ENCODE assay signal across 8 cellular contexts in genomic region chr7:77415822-77416620, GRCh38. TPM values are rescaled to one million over a fixed set of nuclear protein-coding genes. Genes with fewer than 3 reads are reported as not detected.
DNase-seq lines count a peak whose midpoint lies in the region; ATAC-seq and TF ChIP-seq lines count a peak whose summit lies in the region.

Gene GSAP (minus strand): TSS chr7:77416349. CDS start chr7:77416321, 28 bp downstream.

- ATAC-seq in stimulated activated naive B cell treated with anti-CD40 and anti-IgM and Interleukin-4, amounts not matched to agents 10 μg/mL and 1 μg/mL and 100 μg/mL, for 72 hours (replicated peaks): peak; percentile 58 to 59

- no peak within 1 kb of the TSS for H2BK120ac ChIP-seq in mesendoderm (ENCODE audit: low read depth, low read length)

- H3K4ac ChIP-seq in mesendoderm (ENCODE audit: low read depth, low read length): no peak within 1 kb of the TSS

- H3K27me3 ChIP-seq in HAP-1 (ENCODE audit: low read depth): no peaks in the 10 kb centered on the region
- H3K27me3 ChIP-seq in effector memory CD4-positive, alpha-beta T cell (replicated peaks; ENCODE audit: control insufficient read depth, insufficient read depth, low read length, poor library complexity, severe bottlenecking): no peaks in the 10 kb centered on the region
- H3K27me3 ChIP-seq in mesendoderm (ENCODE audit: insufficient read depth, low read length, poor library complexity): peaks cover 5% of the 10 kb centered on the region

- peak in 1 of 2 experiments; percentile 35 for DNase-seq in HAP-1 (ENCODE audit: low spot score in 2 of 2)
- DNase-seq in NCI-H1105 treated with DMSO at 0.1 percent for 48 hours (lab: John Stamatoyannopoulos, UW): peak; percentile 73
- DNase-seq in activated CD4-positive, alpha-beta memory T cell treated with anti-CD3 and anti-CD28 coated beads, Interleukin-2, amount 10 ng/mL, durations not matched to agents 7 days and 5 days: peak; percentile 59
- DNase-seq in effector memory CD4-positive, alpha-beta T cell: peak; percentile 5 to 41 (median 17)
- DNase-seq in mesendoderm: peak; percentile 19
- peak; percentile 57 for DNase-seq in stimulated activated naive B cell treated with anti-CD40 and anti-IgM and Interleukin-4, amounts not matched to agents 10 μg/mL and 1 μg/mL and 100 μg/mL, for 72 hours
- DNase-seq in H4 (ENCODE audit: low spot score): no peak

- H3K4me3 ChIP-seq in HAP-1 (peak within 1 kb of the TSS; percentile 15), mesendoderm (ENCODE audit: low read length) (peak within 1 kb of the TSS; percentile 15)
- H3K4me3 ChIP-seq in effector memory CD4-positive, alpha-beta T cell (ENCODE audit: insufficient read depth, low read depth, low read length, poor library complexity, severe bottlenecking): peak within 1 kb of the TSS; percentile 88

- peaks cover 28% of the 10 kb centered on the region for H3K4me1 ChIP-seq in HAP-1
- peaks cover 5% of the 10 kb centered on the region for H3K4me1 ChIP-seq in effector memory CD4-positive, alpha-beta T cell (ENCODE audit: control insufficient read depth, insufficient read depth, low read length, poor library complexity, severe bottlenecking)
- H3K4me1 ChIP-seq in mesendoderm (ENCODE audit: control insufficient read depth, low read depth, low read length): no peaks in the 10 kb centered on the region

- H3K23ac ChIP-seq in mesendoderm (ENCODE audit: low read length): peak within 1 kb of the TSS; percentile 26

- H3K9ac ChIP-seq in mesendoderm (ENCODE audit: low read length): peak within 1 kb of the TSS; percentile 44

- peak within 1 kb of the TSS; percentile 18 for H3K27ac Mint-ChIP-seq in activated CD4-positive, alpha-beta memory T cell treated with anti-CD3 and anti-CD28 coated beads, Interleukin-2, amount 10 ng/mL, durations not matched to agents 7 days and 5 days
- H3K27ac Mint-ChIP-seq in stimulated activated naive B cell treated with anti-CD40 and anti-IgM and Interleukin-4, amounts not matched to agents 10 μg/mL and 1 μg/mL and 100 μg/mL, for 72 hours: peak within 1 kb of the TSS; percentile 91

- no peaks in the 10 kb centered on the region for H3K9me3 Mint-ChIP-seq in activated CD4-positive, alpha-beta memory T cell treated with anti-CD3 and anti-CD28 coated beads, Interleukin-2, amount 10 ng/mL, durations not matched to agents 7 days and 5 days
- no peaks in the 10 kb centered on the region for H3K9me3 Mint-ChIP-seq in stimulated activated naive B cell treated with anti-CD40 and anti-IgM and Interleukin-4, amounts not matched to agents 10 μg/mL and 1 μg/mL and 100 μg/mL, for 72 hours

- H3K4me3 Mint-ChIP-seq in activated CD4-positive, alpha-beta memory T cell treated with anti-CD3 and anti-CD28 coated beads, Interleukin-2, amount 10 ng/mL, durations not matched to agents 7 days and 5 days: peak within 1 kb of the TSS; percentile 68
- H3K4me3 Mint-ChIP-seq in stimulated activated naive B cell treated with anti-CD40 and anti-IgM and Interleukin-4, amounts not matched to agents 10 μg/mL and 1 μg/mL and 100 μg/mL, for 72 hours: peak within 1 kb of the TSS; percentile 78 to 86

- peak within 1 kb of the TSS; percentile 58 for H3K4me2 ChIP-seq in mesendoderm (ENCODE audit: low read length)

- no peaks in the 10 kb centered on the region for H3K9me3 ChIP-seq in HAP-1
- no peaks in the 10 kb centered on the region for H3K9me3 ChIP-seq in effector memory CD4-positive, alpha-beta T cell (ENCODE audit: control insufficient read depth, low read length)

- peak; percentile 4 for TF ChIP-seq CTCF in GM12873 (IDR thresholded peaks at IDR 0.05; ENCODE audit: insufficient read depth, low read depth, low read length, missing control alignments)

- H3K36me3 Mint-ChIP-seq in activated CD4-positive, alpha-beta memory T cell treated with anti-CD3 and anti-CD28 coated beads, Interleukin-2, amount 10 ng/mL, durations not matched to agents 7 days and 5 days (ENCODE audit: low read depth): no peaks in the 10 kb centered on the region
- H3K36me3 Mint-ChIP-seq in stimulated activated naive B cell treated with anti-CD40 and anti-IgM and Interleukin-4, amounts not matched to agents 10 μg/mL and 1 μg/mL and 100 μg/mL, for 72 hours: peaks cover 1 to 3% of the 10 kb centered on the region in 2 donors

- POLR2A ChIA-PET in activated CD4-positive, alpha-beta memory T cell treated with anti-CD3 and anti-CD28 coated beads, Interleukin-2, amount 10 ng/mL, durations not matched to agents 7 days and 5 days (lab: Charles Lee): interaction anchor here (0.9 to 6.3 kb wide), 6 partner anchors 9 to 63 kb away, joined by 3 to 30 read pairs (median 3); no protein-coding TSS in a partner anchor

- H4K8ac ChIP-seq in mesendoderm (ENCODE audit: low read depth, low read length): no peak within 1 kb of the TSS

- no peak within 1 kb of the TSS for H4K5ac ChIP-seq in mesendoderm (ENCODE audit: low read length)

- WGBS in mesendoderm (ENCODE audit: extremely low coverage, insufficient coverage, low lambda C conversion rate): no CpG with 5 or more reads among the region's 93 CpGs

- CTCF ChIA-PET in activated CD4-positive, alpha-beta memory T cell treated with anti-CD3 and anti-CD28 coated beads, Interleukin-2, amount 10 ng/mL, durations not matched to agents 7 days and 5 days (lab: Charles Lee): no interaction called here

- no peak within 1 kb of the TSS for H2BK5ac ChIP-seq in mesendoderm (ENCODE audit: low read length)

- peaks cover 30% of the 10 kb centered on the region for H3K4me1 Mint-ChIP-seq in activated CD4-positive, alpha-beta memory T cell treated with anti-CD3 and anti-CD28 coated beads, Interleukin-2, amount 10 ng/mL, durations not matched to agents 7 days and 5 days
- peaks cover 26 to 63% of the 10 kb centered on the region in 2 donors for H3K4me1 Mint-ChIP-seq in stimulated activated naive B cell treated with anti-CD40 and anti-IgM and Interleukin-4, amounts not matched to agents 10 μg/mL and 1 μg/mL and 100 μg/mL, for 72 hours

- no peaks in the 10 kb centered on the region for H3K79me2 ChIP-seq in mesendoderm (ENCODE audit: control insufficient read depth, insufficient read depth, low read length)

- in situ Hi-C loops in HAP-1 (cut with MboI; ENCODE audit: low sequenced_read_pairs): no loop called here

- peak within 1 kb of the TSS; percentile 75 for H3K56ac ChIP-seq in mesendoderm (ENCODE audit: low read length)

- peak within 1 kb of the TSS; percentile 62 for H3K18ac ChIP-seq in mesendoderm (ENCODE audit: low read length)

- no peaks in the 10 kb centered on the region for H3K79me1 ChIP-seq in mesendoderm (ENCODE audit: low read length)

- H2BK15ac ChIP-seq in mesendoderm (replicated peaks; ENCODE audit: low read depth): no peak within 1 kb of the TSS

- peaks cover 14% of the 10 kb centered on the region for H3K27me3 Mint-ChIP-seq in activated CD4-positive, alpha-beta memory T cell treated with anti-CD3 and anti-CD28 coated beads, Interleukin-2, amount 10 ng/mL, durations not matched to agents 7 days and 5 days
- no peaks in the 10 kb centered on the region for H3K27me3 Mint-ChIP-seq in stimulated activated naive B cell treated with anti-CD40 and anti-IgM and Interleukin-4, amounts not matched to agents 10 μg/mL and 1 μg/mL and 100 μg/mL, for 72 hours

- H2AK5ac ChIP-seq in mesendoderm (ENCODE audit: low read length): no peak within 1 kb of the TSS

- H3K36me3 ChIP-seq in HAP-1 (replicated peaks): no peaks in the 10 kb centered on the region
- H3K36me3 ChIP-seq in effector memory CD4-positive, alpha-beta T cell (ENCODE audit: control insufficient read depth, insufficient read depth, low read length): no peaks in the 10 kb centered on the region
- no peaks in the 10 kb centered on the region for H3K36me3 ChIP-seq in mesendoderm (ENCODE audit: control insufficient read depth, insufficient read depth, low read length)

- H3K27ac ChIP-seq in effector memory CD4-positive, alpha-beta T cell (ENCODE audit: insufficient read depth, low read length, poor library complexity, severe bottlenecking): peak within 1 kb of the TSS; percentile 48
- H3K27ac ChIP-seq in mesendoderm (ENCODE audit: low read depth, low read length): no peak within 1 kb of the TSS

RNA-seq across cellular contexts. Expression of gene GSAP, which starts in this region (rescaled TPM):
- total RNA-seq in activated CD4-positive, alpha-beta memory T cell treated with anti-CD3 and anti-CD28 coated beads, Interleukin-2, amount 10 ng/mL, durations not matched to agents 7 days and 5 days: 1 to 10 TPM; 5.9 to 6.6 TPM
- 0.14 TPM for polyA plus RNA-seq in mesendoderm (2013, experiment 1 of 2)
- 0.14 TPM for polyA plus RNA-seq in mesendoderm (2013, experiment 2 of 2)
- total RNA-seq in H4 (2014; rRNA removed; shearing (Covaris generic)): 2.1 and 5.0 TPM in 2 replicates

Comparison
In these comparisons a context has a peak if more than half of its experiments do, and no peak if none do; other contexts are left out.
1. H3K4me3 ChIP-seq: peak in every context shown above with its lines; median percentile 88 in effector memory CD4-positive, alpha-beta T cell; 15 in HAP-1; 15 in mesendoderm.